1 cellular context compared by ENCODE assay signal in genomic region chr6:35185302-35185681, GRCh38.
A peak's percentile ranks its signal among the peaks of the same experiment; 100 is the strongest.
TF ChIP-seq lines count a peak whose summit lies in the region.

No MANE protein-coding gene starts in this region.

TF ChIP-seq in HepG2, 621 proteins besides CTCF, POLR2A, EP300 and RAD21 (continued from another document):
- TF ChIP-seq ZNF333 (CRISPR knock-in tag; IDR thresholded peaks at IDR 0.05; ENCODE audit: borderline replicate concordance) (no peak), ZBED4 (CRISPR knock-in tag; IDR thresholded peaks at IDR 0.05; ENCODE audit: borderline replicate concordance) (no peak), ZBTB7B (CRISPR knock-in tag; IDR thresholded peaks at IDR 0.05) (0 out of 2 replicates have a peak, but pooled peaks have one; percentile 32), KMT2A (CRISPR knock-in tag; IDR thresholded peaks at IDR 0.05) (peak; percentile 12; the same call in 1 of the 2 replicates), ZBTB25 (CRISPR knock-in tag; IDR thresholded peaks at IDR 0.05) (0 out of 2 replicates have a peak, but pooled peaks have one; percentile 45), ZNF746 (CRISPR knock-in tag; IDR thresholded peaks at IDR 0.05) (0 out of 2 replicates have a peak, but pooled peaks have one; percentile 18), ZNF501 (CRISPR knock-in tag; IDR thresholded peaks at IDR 0.05) (0 out of 2 replicates have a peak, but pooled peaks have one; percentile 20), FOXA1 (IDR thresholded peaks at IDR 0.05) (no peak), FOXA1 (CRISPR knock-in tag; IDR thresholded peaks at IDR 0.05) (peak; percentile 83), TMF1 (CRISPR knock-in tag; IDR thresholded peaks at IDR 0.05; ENCODE audit: low read depth) (no peak), ZNF780A (CRISPR knock-in tag; IDR thresholded peaks at IDR 0.05) (no peak), SOX6 (IDR thresholded peaks at IDR 0.05) (no peak), SOX6 (CRISPR knock-in tag; IDR thresholded peaks at IDR 0.05) (peak; percentile 52), SCMH1 (CRISPR knock-in tag; IDR thresholded peaks at IDR 0.05; ENCODE audit: borderline replicate concordance) (no peak), ZNF782 (CRISPR knock-in tag; IDR thresholded peaks at IDR 0.05; ENCODE audit: borderline replicate concordance) (no peak), DPF2 (CRISPR knock-in tag; IDR thresholded peaks at IDR 0.05; ENCODE audit: borderline replicate concordance, low read depth) (peak; percentile 45; the same call in 1 of the 2 replicates), TGIF2 (CRISPR knock-in tag; IDR thresholded peaks at IDR 0.05) (0 out of 2 replicates have a peak, but pooled peaks have one; percentile 25), ZFP37 (CRISPR knock-in tag; IDR thresholded peaks at IDR 0.05; ENCODE audit: borderline replicate concordance) (0 out of 2 replicates have a peak, but pooled peaks have one; percentile 37), SALL2 (CRISPR knock-in tag; IDR thresholded peaks at IDR 0.05) (0 out of 2 replicates have a peak, but pooled peaks have one; percentile 28), ARID5B (CRISPR knock-in tag; IDR thresholded peaks at IDR 0.05) (peak; percentile 64), ZNF343 (CRISPR knock-in tag; IDR thresholded peaks at IDR 0.05) (no peak)
TF ChIP-seq in HepG2: peak in this region for 51.
